31 cellular contexts compared by ENCODE assay signal in genomic region chr7:87882538-87882937, GRCh38. TPM values are rescaled to one million over a fixed set of nuclear protein-coding genes. Genes with fewer than 3 reads are reported as not detected.
"Had no signal": no experiment of that assay in that cellular context is flagged by ENCODE, and none has a peak within 500 bp of the region (broad histone marks: within the 10 kb centered on the region; RNA-seq: fewer than 3 reads in every experiment).

No MANE protein-coding gene starts in this region.

- ATAC-seq: activated CD8-positive, alpha-beta memory T cell treated with anti-CD3 and anti-CD28 coated beads, Interleukin-2, amount 10 ng/mL, durations not matched to agents 7 days and 5 days had no signal

- H3K27me3 ChIP-seq: ascending aorta, cardiac muscle cell had no signal

- H3K36me3 ChIP-seq: ascending aorta had no signal

- H3K4me3 ChIP-seq: ascending aorta, cardiac muscle cell, coronary artery had no signal

- H3K9me3 Mint-ChIP-seq: activated CD4-positive, alpha-beta memory T cell treated with anti-CD3 and anti-CD28 coated beads, Interleukin-2, amount 10 ng/mL, durations not matched to agents 7 days and 5 days; activated naive CD4-positive, alpha-beta T cell treated with anti-CD3 and anti-CD28 coated beads, Interleukin-2, amount 50 U/mL, for 24 hours; activated naive CD8-positive, alpha-beta T cell treated with anti-CD3 and anti-CD28 coated beads, Interleukin-2, amount 10 ng/mL, durations not matched to agents 7 days and 5 days had no signal

- H3K27ac Mint-ChIP-seq: activated CD4-positive, alpha-beta memory T cell treated with anti-CD3 and anti-CD28 coated beads, Interleukin-2, amount 10 ng/mL, durations not matched to agents 7 days and 5 days; activated CD8-positive, alpha-beta memory T cell treated with anti-CD3 and anti-CD28 coated beads, Interleukin-2, amount 10 ng/mL, durations not matched to agents 7 days and 5 days; activated naive CD4-positive, alpha-beta T cell treated with anti-CD3 and anti-CD28 coated beads, Interleukin-2, amount 50 U/mL, for 24 hours; activated naive CD8-positive, alpha-beta T cell treated with anti-CD3 and anti-CD28 coated beads, Interleukin-2, amount 10 ng/mL, durations not matched to agents 7 days and 5 days had no signal

- H3K27ac ChIP-seq: ascending aorta, cardiac muscle cell, coronary artery, WERI-Rb-1 had no signal

- H3K4me3 Mint-ChIP-seq: activated CD4-positive, alpha-beta memory T cell treated with anti-CD3 and anti-CD28 coated beads, Interleukin-2, amount 10 ng/mL, durations not matched to agents 7 days and 5 days; activated CD8-positive, alpha-beta memory T cell treated with anti-CD3 and anti-CD28 coated beads, Interleukin-2, amount 10 ng/mL, durations not matched to agents 7 days and 5 days; activated naive CD4-positive, alpha-beta T cell treated with anti-CD3 and anti-CD28 coated beads, Interleukin-2, amount 50 U/mL, for 24 hours; activated naive CD8-positive, alpha-beta T cell treated with anti-CD3 and anti-CD28 coated beads, Interleukin-2, amount 10 ng/mL, durations not matched to agents 7 days and 5 days had no signal

- H3K27me3 Mint-ChIP-seq: activated CD4-positive, alpha-beta memory T cell treated with anti-CD3 and anti-CD28 coated beads, Interleukin-2, amount 10 ng/mL, durations not matched to agents 7 days and 5 days; activated CD8-positive, alpha-beta memory T cell treated with anti-CD3 and anti-CD28 coated beads, Interleukin-2, amount 10 ng/mL, durations not matched to agents 7 days and 5 days; activated naive CD4-positive, alpha-beta T cell treated with anti-CD3 and anti-CD28 coated beads, Interleukin-2, amount 50 U/mL, for 24 hours; activated naive CD8-positive, alpha-beta T cell treated with anti-CD3 and anti-CD28 coated beads, Interleukin-2, amount 10 ng/mL, durations not matched to agents 7 days and 5 days had no signal

- DNase-seq: activated CD4-positive, alpha-beta memory T cell treated with anti-CD3 and anti-CD28 coated beads, Interleukin-2, amount 10 ng/mL, durations not matched to agents 7 days and 5 days; activated CD4-positive, alpha-beta T cell treated with anti-CD3 and anti-CD28 coated beads for 1 hour; activated CD4-positive, alpha-beta T cell treated with anti-CD3 and anti-CD28 coated beads for 48 hours; activated CD4-positive, CD25-positive, alpha-beta regulatory T cell; activated CD8-positive, alpha-beta memory T cell treated with anti-CD3 and anti-CD28 coated beads for 24 hours; activated CD8-positive, alpha-beta memory T cell treated with anti-CD3 and anti-CD28 coated beads, Interleukin-2, amount 10 ng/mL, durations not matched to agents 7 days and 5 days; activated CD8-positive, alpha-beta memory T cell treated with anti-CD3 and anti-CD28 coated beads, Interleukin-2, amount 50 U/mL, for 48 hours; activated effector memory CD4-positive, alpha-beta T cell treated with anti-CD3 and anti-CD28 coated beads, Interleukin-2, amount 50 U/mL, for 16 hours; activated naive CD4-positive, alpha-beta T cell; activated naive CD8-positive, alpha-beta T cell treated with anti-CD3 and anti-CD28 coated beads, Interleukin-2, amount 10 ng/mL, durations not matched to agents 7 days and 5 days; activated T-cell treated with anti-CD3 and anti-CD28 coated beads, Interleukin-2, amount 50 U/mL, for 48 hours; amygdala; NCI-H1105 treated with DMSO at 0.1 percent for 48 hours; NCI-H1436; NCI-H1694; NCI-H1930; NCI-H2081 treated with DMSO at 0.1 percent for 48 hours; NCI-H2171; NCI-H510A; NCI-H526; NCI-H748 treated with DMSO at 0.1 percent for 48 hours; OCI-M1; Right ventricle myocardium superior; SW 1271; T-helper 1 cell; T1000; WERI-Rb-1 had no signal

- H3K9me3 ChIP-seq: ascending aorta had no signal

RNA-seq across cellular contexts. Expression of gene DBF4, which starts 6.2 kb away (rescaled TPM):
- total RNA-seq: ascending aorta had no signal
